In the genomic region with DNA sequence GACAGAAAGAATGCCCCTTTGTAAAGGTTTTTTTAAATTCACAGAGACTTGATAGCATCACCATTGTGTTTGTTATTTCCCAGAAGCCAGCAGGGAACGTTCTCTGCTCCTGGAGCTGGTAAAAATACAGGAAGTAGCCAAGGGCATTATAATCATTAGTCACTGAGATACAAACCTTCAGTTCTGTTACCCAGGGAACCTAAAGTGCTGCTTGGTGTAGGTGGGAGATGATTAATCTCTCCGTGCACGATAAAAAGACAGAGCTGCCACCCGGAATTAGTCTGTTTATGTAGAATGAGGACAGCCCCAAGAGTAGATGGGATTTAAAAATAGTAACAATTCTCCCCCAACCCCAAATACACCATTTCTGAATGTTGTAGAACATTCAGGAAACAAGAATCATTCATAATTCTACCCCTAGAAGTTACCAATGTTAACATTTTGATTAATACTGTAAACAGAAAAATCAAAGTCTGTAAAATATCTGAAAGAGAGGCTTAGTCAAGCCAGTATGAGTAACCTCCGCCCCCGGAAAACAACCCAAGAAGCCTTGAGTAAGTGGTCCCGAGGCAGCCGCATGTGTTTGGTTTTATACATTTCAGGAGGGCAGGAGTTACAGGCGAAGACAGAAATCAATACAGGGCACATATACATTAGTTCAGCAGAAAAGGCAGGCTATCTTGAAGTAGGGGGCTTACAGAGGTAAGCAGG, we compare ENCODE assay signal across 8 cellular contexts. TPM values are rescaled to one million over a fixed set of nuclear protein-coding genes. Genes with fewer than 3 reads are reported as not detected.
A peak's percentile ranks its signal among the peaks of the same experiment; 100 is the strongest.
DNase-seq lines count a peak whose midpoint lies in the region; ATAC-seq, FAIRE-seq and TF ChIP-seq lines count a peak whose summit lies in the region.

No MANE protein-coding gene starts in this region.

- no peaks in the 10 kb centered on the region for H3K79me2 ChIP-seq in PC-3 (ENCODE audit: low read length)
- H3K79me2 ChIP-seq in HepG2 (ENCODE audit: insufficient read depth, low read length), result no peaks in the 10 kb centered on the region

- intact Hi-C loops in PC-3 (cut with micrococcal nuclease), result loop anchor here (1.0 to 5.0 kb wide), 8 partner anchors 15 to 477 kb away; a partner anchor contains a TSS
- intact Hi-C loops in HepG2 (cut with micrococcal nuclease; ENCODE audit: unreplicated experiment), result no loop called here

- H3F3A ChIP-seq in PC-3 (ENCODE audit: low read length, unreplicated experiment), result peaks cover 4% of the 10 kb centered on the region

- H3K9ac ChIP-seq in PC-3 (ENCODE audit: low read length) (peak overlapping the region; percentile 84), HepG2 (ENCODE audit: insufficient read depth, low read depth, low read length) (no peak overlapping the region)

- H3K4me3 ChIP-seq in PC-3 (ENCODE audit: low read length) (peak overlapping the region; percentile 47; the same call in 1 of the 2 replicates), HepG2 (replicated peaks in 1 of 3; ENCODE audit: insufficient read depth in 1 of 3, low read depth in 2 of 3, low read length in 3 of 3) (no peak overlapping the region)

- TF ChIP-seq EP300 in HepG2 (IDR thresholded peaks at IDR 0.05; ENCODE audit: low read depth in 2 of 2, low read length in 2 of 2) (no peak), HepG2 (CRISPR knock-in tag; IDR thresholded peaks at IDR 0.05; ENCODE audit: borderline replicate concordance) (no peak)

- CTCF ChIA-PET in PC-3 (lab: Charles Lee), result interaction anchor here (0.6 kb wide), 1 partner anchor 113 kb away, joined by 6 read pairs; a partner anchor contains a TSS
- CTCF ChIA-PET in HepG2 (lab: Yijun Ruan, JAX; ENCODE audit: low intra/inter-chr PET ratio, low total read pairs), result no interaction called here

- TF ChIP-seq CTCF in HFFc6 (IDR thresholded peaks at IDR 0.05) (no peak), PC-3 (conservative IDR thresholded peaks at IDR 0.05; ENCODE audit: low read depth, low read length) (no peak), HepG2 (CRISPR knock-in tag; IDR thresholded peaks at IDR 0.05) (no peak)

- H4K20me1 ChIP-seq in PC-3 (ENCODE audit: low read length), result no peaks in the 10 kb centered on the region
- no peaks in the 10 kb centered on the region for H4K20me1 ChIP-seq in HepG2 (ENCODE audit: insufficient read depth, low read length)

- peaks cover 4% of the 10 kb centered on the region; the same call in 1 of the 2 replicates for H3K9me3 ChIP-seq in PC-3 (ENCODE audit: low read length)
- H3K9me3 ChIP-seq in HepG2 (ENCODE audit: low read length), result peaks cover 7% of the 10 kb centered on the region

- H3K9me3 Mint-ChIP-seq in HFFc6, result peaks cover 6% of the 10 kb centered on the region
- peaks cover 5% of the 10 kb centered on the region for H3K9me3 Mint-ChIP-seq in activated naive CD8-positive, alpha-beta T cell treated with anti-CD3 and anti-CD28 coated beads, Interleukin-2, amount 10 ng/mL, durations not matched to agents 7 days and 5 days

- H3K27me3 Mint-ChIP-seq in HFFc6 (ENCODE audit: insufficient read depth), result peaks cover 2% of the 10 kb centered on the region; the same call in 1 of the 2 replicates
- H3K27me3 Mint-ChIP-seq in activated naive CD8-positive, alpha-beta T cell treated with anti-CD3 and anti-CD28 coated beads, Interleukin-2, amount 10 ng/mL, durations not matched to agents 7 days and 5 days, result no peaks in the 10 kb centered on the region

- peak; percentile 73 for ATAC-seq in PC-3
- ATAC-seq in activated naive CD8-positive, alpha-beta T cell treated with anti-CD3 and anti-CD28 coated beads, Interleukin-2, amount 10 ng/mL, durations not matched to agents 7 days and 5 days (ENCODE audit: low read depth), result no peak
- no peak for ATAC-seq in HepG2
- ATAC-seq in HG02870 (IDR thresholded peaks at IDR 0.05; ENCODE audit: unreplicated experiment), result no peak
- ATAC-seq in GM21528 (IDR thresholded peaks at IDR 0.05; ENCODE audit: low FRiP score, unreplicated experiment), result no peak

- peaks cover 6% of the 10 kb centered on the region for H3K36me3 Mint-ChIP-seq in HFFc6 (ENCODE audit: low read depth)
- H3K36me3 Mint-ChIP-seq in activated naive CD8-positive, alpha-beta T cell treated with anti-CD3 and anti-CD28 coated beads, Interleukin-2, amount 10 ng/mL, durations not matched to agents 7 days and 5 days, result peaks cover 3% of the 10 kb centered on the region

- no peaks in the 10 kb centered on the region for H3K9me2 ChIP-seq in PC-3 (replicated peaks; ENCODE audit: low read length)

- H2AFZ ChIP-seq in PC-3 (ENCODE audit: low read length), result peak overlapping the region; percentile 29
- peak overlapping the region; percentile 9 for H2AFZ ChIP-seq in HepG2 (ENCODE audit: low read length)

- H3K4me2 ChIP-seq in PC-3 (ENCODE audit: low read length), result peak overlapping the region; percentile 78
- H3K4me2 ChIP-seq in HepG2 (ENCODE audit: low read depth, low read length), result peak overlapping the region; percentile 24; the same call in 1 of the 2 replicates

- no peak for TF ChIP-seq POLR2A in HepG2 (IDR thresholded peaks at IDR 0.05; ENCODE audit: insufficient read depth in 1 of 2, low read depth in 2 of 2, low read length in 2 of 2)

- in situ Hi-C loops in HepG2 (cut with HindIII; ENCODE audit: extremely low pct_ligation_motif_present, low pct_unique_long_range_greater_than_20kb), result loop anchor here (25.0 kb wide), 2 partner anchors 482 to 682 kb away; a partner anchor contains a TSS

- H3K4me1 Mint-ChIP-seq in HFFc6 (ENCODE audit: low read depth), result peaks cover 41% of the 10 kb centered on the region
- peaks cover 11% of the 10 kb centered on the region for H3K4me1 Mint-ChIP-seq in activated naive CD8-positive, alpha-beta T cell treated with anti-CD3 and anti-CD28 coated beads, Interleukin-2, amount 10 ng/mL, durations not matched to agents 7 days and 5 days

- FAIRE-seq in HepG2 (lab: Jason Lieb, UNC), result no peak

- POLR2A ChIA-PET in PC-3 (lab: Charles Lee; ENCODE audit: unreplicated experiment), result interaction anchor here (1.1 kb wide), 1 partner anchor 113 kb away, joined by 6 read pairs; a partner anchor contains a TSS
- POLR2A ChIA-PET in activated naive CD8-positive, alpha-beta T cell treated with anti-CD3 and anti-CD28 coated beads, Interleukin-2, amount 10 ng/mL, durations not matched to agents 7 days and 5 days (lab: Charles Lee), result interaction anchor here (0.8 to 1.0 kb wide), 2 partner anchors 113 to 183 kb away, joined by 3 to 6 read pairs; a partner anchor contains a TSS
- POLR2A ChIA-PET in HepG2 (lab: Yijun Ruan, JAX), result no interaction called here

- no peaks in the 10 kb centered on the region for H3K27me3 ChIP-seq in PC-3 (ENCODE audit: low read length)
- peaks cover 2 to 3% of the 10 kb centered on the region in 2 experiments; a peak in 1 of 5 replicates for H3K27me3 ChIP-seq in HepG2 (ENCODE audit: control insufficient read depth in 1 of 2, insufficient read depth in 2 of 2, low read length in 2 of 2)

- 29% methylated on average over 9 of the region's 9 CpGs for whole genome bisulfite sequencing in HepG2 (ENCODE audit: low lambda C conversion rate)

- TF ChIP-seq RAD21 in HepG2 (CRISPR knock-in tag; IDR thresholded peaks at IDR 0.05), result no peak

- peak; percentile 95 for DNase-seq in HFFc6
- DNase-seq in PC-3, result peak; percentile 90
- no peak for DNase-seq in activated naive CD8-positive, alpha-beta T cell treated with anti-CD3 and anti-CD28 coated beads, Interleukin-2, amount 10 ng/mL, durations not matched to agents 7 days and 5 days
- peak; percentile 9 for DNase-seq in HepG2 (ENCODE audit: low spot score)
- peak; percentile 44 for DNase-seq in stimulated activated CD8-positive, alpha-beta memory T cell treated with anti-CD3 and anti-CD28 coated beads, Interleukin-12 subunit alpha, Interleukin-12 subunit beta, amount 100 ng/mL, for 24 hours (ENCODE audit: extremely low read depth)
- DNase-seq in DMS114 treated with DMSO at 0.1 percent for 48 hours (lab: John Stamatoyannopoulos, UW; ENCODE audit: unreplicated experiment), result no peak

- peaks cover under 1% of the 10 kb centered on the region; the same call in 1 of the 2 replicates for H3K36me3 ChIP-seq in PC-3 (ENCODE audit: low read depth, low read length)
- H3K36me3 ChIP-seq in HepG2 (replicated peaks in 1 of 2; ENCODE audit: control insufficient read depth in 1 of 2, insufficient read depth in 2 of 2, low read length in 2 of 2), result no peaks in the 10 kb centered on the region

- BruUV-seq in PC-3 (replicated peaks; lab: Mats Ljungman, UMichigan) (TSS peak; percentile 100), HepG2 (replicated peaks; lab: Mats Ljungman, UMichigan) (no TSS peak)

- peak overlapping the region; percentile 84 for H3K27ac ChIP-seq in PC-3 (ENCODE audit: low read length)
- H3K27ac ChIP-seq in HepG2 (ENCODE audit: extremely low read length, insufficient read depth, low read length), result no peak overlapping the region

- H3K27ac Mint-ChIP-seq in HFFc6, result peak overlapping the region; percentile 99
- no peak overlapping the region for H3K27ac Mint-ChIP-seq in activated naive CD8-positive, alpha-beta T cell treated with anti-CD3 and anti-CD28 coated beads, Interleukin-2, amount 10 ng/mL, durations not matched to agents 7 days and 5 days

- H3K4me3 Mint-ChIP-seq in HFFc6, result peak overlapping the region; percentile 92
- H3K4me3 Mint-ChIP-seq in activated naive CD8-positive, alpha-beta T cell treated with anti-CD3 and anti-CD28 coated beads, Interleukin-2, amount 10 ng/mL, durations not matched to agents 7 days and 5 days, result peak overlapping the region; percentile 41

- peaks cover 24% of the 10 kb centered on the region for H3K4me1 ChIP-seq in PC-3 (ENCODE audit: insufficient read depth, low read length)
- peaks cover 19% of the 10 kb centered on the region for H3K4me1 ChIP-seq in HepG2 (ENCODE audit: insufficient read depth, low read length)

RNA-seq across cellular contexts. Expression of a gene that starts 45.3 kb away (rescaled TPM):
- 10 to 100 TPM; 15.4 to 21.2 (median 17.8) TPM for total RNA-seq in HFFc6 (2021; fragmentation: NEBNext Ultra II Directional; extraction: Animal tissue kit (Norgen Biotek cat#: 25700))
- 3.7 and 5.9 TPM in 2 replicates for total RNA-seq in PC-3 (2014; rRNA removed)
- total RNA-seq in activated naive CD8-positive, alpha-beta T cell treated with anti-CD3 and anti-CD28 coated beads, Interleukin-2, amount 10 ng/mL, durations not matched to agents 7 days and 5 days, result 10 to 100 TPM; 17.0 to 17.3 TPM
- 4.2 and 4.7 TPM in 2 replicates for total RNA-seq in HepG2 (2016; rRNA removed; fragmentation: Illumina TruSeq; extraction: Trizol)
- 3.1 and 3.7 TPM in 2 replicates for total RNA-seq in HepG2 (2016; cell fraction: cytosol; rRNA removed; fragmentation: Illumina TruSeq; extraction: Trizol; ENCODE audit: low read depth)
- 4.2 and 4.6 TPM in 2 replicates for total RNA-seq in HepG2 (2016; cell fraction: insoluble cytoplasmic fraction; rRNA removed; fragmentation: Illumina TruSeq; extraction: Trizol)
- total RNA-seq in HepG2 (2016; cell fraction: membrane; rRNA removed; fragmentation: Illumina TruSeq; extraction: Trizol), result 6.8 and 7.1 TPM in 2 replicates
- 4.9 and 6.3 TPM in 2 replicates for total RNA-seq in HepG2 (2016; cell fraction: nucleus; rRNA removed; fragmentation: Illumina TruSeq; extraction: Trizol)
- 9.5 and 12.4 TPM in 2 replicates for polyA plus RNA-seq in HepG2 (2011; rRNA removed)
- polyA plus RNA-seq in HepG2 (2011; cell fraction: cytosol; rRNA removed), result 5.5 and 9.1 TPM in 2 replicates
- polyA plus RNA-seq in HepG2 (2011; cell fraction: nucleus; rRNA removed), result 2.7 and 3.3 TPM in 2 replicates
- polyA plus RNA-seq in HepG2 (2012), result 7.0 and 9.5 TPM in 2 replicates
- 6.5 and 7.1 TPM in 2 replicates for polyA plus RNA-seq in HepG2 (2016; cell fraction: cytosol; fragmentation: Illumina TruSeq; extraction: Trizol; ENCODE audit: low read depth)
- polyA plus RNA-seq in HepG2 (2016; cell fraction: insoluble cytoplasmic fraction; fragmentation: Illumina TruSeq; extraction: Trizol; ENCODE audit: low read depth), result 4.9 and 5.4 TPM in 2 replicates
- 7.9 and 8.2 TPM in 2 replicates for polyA plus RNA-seq in HepG2 (2016; cell fraction: membrane; fragmentation: Illumina TruSeq; extraction: Trizol; ENCODE audit: low read depth)
- polyA plus RNA-seq in HepG2 (2016; cell fraction: nucleus; fragmentation: Illumina TruSeq; extraction: Trizol; ENCODE audit: insufficient read depth, low read depth), result 6.4 and 7.2 TPM in 2 replicates
- 1.2 and 3.8 TPM in 2 replicates for polyA minus RNA-seq in HepG2 (2011; rRNA and poly(A)+ RNA removed; ENCODE audit: low replicate concordance)
- 5.8 and 7.9 TPM in 2 replicates for polyA minus RNA-seq in HepG2 (2011; cell fraction: cytosol; rRNA and poly(A)+ RNA removed)
- 11.7 and 11.8 TPM in 2 replicates for polyA minus RNA-seq in HepG2 (2011; cell fraction: nucleus; rRNA and poly(A)+ RNA removed)

Comparison
In these comparisons a context has a peak if more than half of its experiments do, and no peak if none do; other contexts are left out.
1. DNase-seq: peak in HFFc6 (single experiment), PC-3 (single experiment), HepG2 (single experiment) and stimulated activated CD8-positive, alpha-beta memory T cell treated with anti-CD3 and anti-CD28 coated beads, Interleukin-12 subunit alpha, Interleukin-12 subunit beta, amount 100 ng/mL, for 24 hours (single experiment); none in activated naive CD8-positive, alpha-beta T cell treated with anti-CD3 and anti-CD28 coated beads, Interleukin-2, amount 10 ng/mL, durations not matched to agents 7 days and 5 days (single experiment) and DMS114 treated with DMSO at 0.1 percent for 48 hours (single experiment).